8 cellular contexts compared by ENCODE assay signal in the genomic region with DNA sequence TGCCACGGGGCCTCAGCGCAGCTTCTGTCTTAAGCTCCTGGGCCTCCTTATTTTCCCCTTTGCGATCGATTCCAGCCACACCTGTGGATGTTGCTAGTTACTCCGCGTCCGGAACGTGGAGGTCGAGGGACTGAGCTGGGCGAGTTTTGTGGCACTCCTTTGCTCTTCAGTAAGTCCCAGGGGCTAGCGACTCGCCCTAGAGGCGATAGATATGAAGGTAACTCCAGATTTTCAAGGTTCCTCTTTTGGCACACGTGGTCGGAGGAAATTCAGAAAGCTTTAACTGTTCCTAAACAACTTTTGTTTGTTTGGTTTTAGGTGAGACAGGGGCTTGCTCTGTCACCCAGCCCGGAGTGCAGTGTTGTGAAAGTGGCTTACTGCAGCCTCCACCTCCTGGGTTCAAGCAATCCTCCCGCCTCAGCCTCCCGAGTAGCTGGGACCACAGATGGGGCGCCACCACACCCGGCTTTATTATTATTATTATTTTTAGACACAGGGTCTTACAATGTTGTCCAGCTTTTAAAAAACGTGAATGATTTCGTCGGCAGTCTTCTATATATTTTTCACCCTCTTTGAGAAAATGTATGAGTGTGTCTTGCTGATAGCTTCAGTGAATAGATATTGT. TPM values are rescaled to one million over a fixed set of nuclear protein-coding genes. Genes with fewer than 3 reads are reported as not detected.
DNase-seq lines count a peak whose midpoint lies in the region; ATAC-seq and TF ChIP-seq lines count a peak whose summit lies in the region.

No MANE protein-coding gene starts in this region.

- 2 to 3% methylated on average over 9 to 14 of the region's 23 CpGs for WGBS in mesodermal cell (ENCODE audit: insufficient coverage in 2 of 2), 2 experiments
- 16 to 20% methylated on average over 23 of the region's 23 CpGs for WGBS in aorta, 2 donors

- no peak for TF ChIP-seq CTCF in RWPE2 (IDR thresholded peaks at IDR 0.05; ENCODE audit: poor library complexity, severe bottlenecking)

- H3K4me1 ChIP-seq in BLaER1 treated with 17β-estradiol and CSF1 and Interleukin-3, amounts not matched to agents 10 nM and 100 nM: peaks cover 20 to 42% (median 29%) of the 10 kb centered on the region in 10 experiments; a peak in 19 of 20 replicates
- peaks cover 7% of the 10 kb centered on the region for H3K4me1 ChIP-seq in RWPE2 (ENCODE audit: insufficient read depth, poor library complexity, severe bottlenecking)
- H3K4me1 ChIP-seq in duodenal mucosa (ENCODE audit: control insufficient read depth in 1 of 2, insufficient read depth in 2 of 2, low read length in 2 of 2): peaks cover 15 to 21% of the 10 kb centered on the region in 2 donors
- no peaks in the 10 kb centered on the region for H3K4me1 ChIP-seq in mesodermal cell (ENCODE audit: control insufficient read depth, insufficient read depth, low read length, poor library complexity, severe bottlenecking)
- no peaks in the 10 kb centered on the region for H3K4me1 ChIP-seq in aorta (ENCODE audit: control insufficient read depth in 1 of 2, insufficient read depth in 2 of 2, low read length in 2 of 2)

- H4K20me1 ChIP-seq in BLaER1 treated with 17β-estradiol and CSF1 and Interleukin-3, amounts not matched to agents 10 nM and 100 nM: peaks cover 0 to 29% (median 0%) of the 10 kb centered on the region in 11 experiments; a peak in 6 of 22 replicates

- peak; percentile 20 for ATAC-seq in GM18873 (IDR thresholded peaks at IDR 0.05; ENCODE audit: low FRiP score, unreplicated experiment)
- peak; percentile 29 for ATAC-seq in HG03095 (IDR thresholded peaks at IDR 0.05; ENCODE audit: unreplicated experiment)
- peak; percentile 24; the same call in 2 of the 3 replicates for ATAC-seq in RWPE2 (ENCODE audit: low read depth)
- no peak for ATAC-seq in aorta (ENCODE audit: low FRiP score)

- H3K4me3 ChIP-seq in BLaER1 treated with 17β-estradiol and CSF1 and Interleukin-3, amounts not matched to agents 10 nM and 100 nM: peak overlapping the region; percentile 68 to 94 (median 80)
- H3K4me3 ChIP-seq in RWPE2 (ENCODE audit: severe bottlenecking): peak overlapping the region; percentile 67
- H3K4me3 ChIP-seq in duodenal mucosa (ENCODE audit: low read depth in 1 of 2, low read length in 2 of 2): peak overlapping the region; percentile 93 to 98
- H3K4me3 ChIP-seq in mesodermal cell (ENCODE audit: extremely low read depth, insufficient read depth, low read length, poor library complexity, severe bottlenecking): peak overlapping the region; percentile 69
- peak overlapping the region; percentile 49 to 73 for H3K4me3 ChIP-seq in aorta (ENCODE audit: low read length in 2 of 2)

- no peaks in the 10 kb centered on the region for H3K9me3 ChIP-seq in BLaER1 treated with 17β-estradiol and CSF1 and Interleukin-3, amounts not matched to agents 10 nM and 100 nM (replicated peaks in 1 of 11)
- H3K9me3 ChIP-seq in RWPE2 (ENCODE audit: severe bottlenecking) (no peaks in the 10 kb centered on the region), duodenal mucosa (ENCODE audit: control insufficient read depth in 1 of 2, low read length in 2 of 2) (no peaks in the 10 kb centered on the region), mesodermal cell (ENCODE audit: control insufficient read depth, low read length) (no peaks in the 10 kb centered on the region), aorta (ENCODE audit: control insufficient read depth, low read length) (no peaks in the 10 kb centered on the region)

- no peaks in the 10 kb centered on the region for H3K27me3 ChIP-seq in BLaER1 treated with 17β-estradiol and CSF1 and Interleukin-3, amounts not matched to agents 10 nM and 100 nM
- H3K27me3 ChIP-seq in RWPE2 (ENCODE audit: insufficient read depth, poor library complexity, severe bottlenecking) (no peaks in the 10 kb centered on the region), duodenal mucosa (ENCODE audit: control insufficient read depth in 1 of 2, insufficient read depth in 2 of 2, low read length in 2 of 2) (no peaks in the 10 kb centered on the region), aorta (ENCODE audit: control insufficient read depth in 1 of 2, insufficient read depth in 2 of 2, low read length in 1 of 2) (no peaks in the 10 kb centered on the region)

- peak overlapping the region; percentile 77 to 96 (median 89) for H3K4me2 ChIP-seq in BLaER1 treated with 17β-estradiol and CSF1 and Interleukin-3, amounts not matched to agents 10 nM and 100 nM

- peak overlapping the region; percentile 82 to 96 (median 94) for H3K9ac ChIP-seq in BLaER1 treated with 17β-estradiol and CSF1 and Interleukin-3, amounts not matched to agents 10 nM and 100 nM
- peak overlapping the region; percentile 84 to 92 for H3K9ac ChIP-seq in duodenal mucosa (ENCODE audit: low read depth in 1 of 2, low read length in 2 of 2)

- H3K27ac ChIP-seq in BLaER1 treated with 17β-estradiol and CSF1 and Interleukin-3, amounts not matched to agents 10 nM and 100 nM: peak overlapping the region; percentile 74 to 98 (median 93)
- H3K27ac ChIP-seq in RWPE2 (ENCODE audit: poor library complexity, severe bottlenecking) (peak overlapping the region; percentile 18), duodenal mucosa (ENCODE audit: low read depth, low read length) (peak overlapping the region; percentile 71), mesodermal cell (ENCODE audit: low read depth, low read length, severe bottlenecking) (no peak overlapping the region), aorta (ENCODE audit: low read depth in 1 of 2, low read length in 2 of 2) (peak overlapping the region in 1 of 2 donors; percentile 43)

- intact Hi-C loops in aorta (cut with DNase I): no loop called here

- DNase-seq in RWPE2 (ENCODE audit: low spot score) (no peak), aorta (peak in 1 of 2 donors; percentile 51), NCI-H2029 (lab: John Stamatoyannopoulos, UW) (no peak)

- peaks cover 16 to 36% (median 34%) of the 10 kb centered on the region in 11 experiments; a peak in 21 of 22 replicates for H3K36me3 ChIP-seq in BLaER1 treated with 17β-estradiol and CSF1 and Interleukin-3, amounts not matched to agents 10 nM and 100 nM
- H3K36me3 ChIP-seq in RWPE2 (ENCODE audit: low read depth): peaks cover 7% of the 10 kb centered on the region
- peaks cover 1 to 4% of the 10 kb centered on the region in 2 donors for H3K36me3 ChIP-seq in duodenal mucosa (ENCODE audit: control insufficient read depth in 1 of 2, insufficient read depth in 2 of 2, low read length in 2 of 2)
- no peaks in the 10 kb centered on the region for H3K36me3 ChIP-seq in mesodermal cell (ENCODE audit: control insufficient read depth, insufficient read depth, low read length)
- H3K36me3 ChIP-seq in aorta (ENCODE audit: control insufficient read depth in 1 of 2, insufficient read depth in 2 of 2, low read length in 1 of 2): peaks cover 2% of the 10 kb centered on the region in 2 donors

RNA-seq across cellular contexts. Expression of a gene that starts 0.7 kb away (rescaled TPM):
- polyA plus RNA-seq in mesodermal cell (2013, experiment 1 of 2): 18.8 TPM
- polyA plus RNA-seq in mesodermal cell (2013, experiment 2 of 2): 17.6 TPM
- total RNA-seq in aorta: 10 to 100 TPM; 71.5 to 81.0 TPM
- 10 to 100 TPM; 44.9 to 63.5 TPM for polyA plus RNA-seq in aorta
